ENCODE assay signal across 27 cellular contexts in genomic region chr5:78515665-78516064, GRCh38.
DNase-seq lines count a peak whose midpoint lies in the region; ATAC-seq, FAIRE-seq and TF ChIP-seq lines count a peak whose summit lies in the region.
"Had no signal": no experiment of that assay in that cellular context is flagged by ENCODE, and none has a peak within 500 bp of the region (broad histone marks: within the 10 kb centered on the region; RNA-seq: fewer than 3 reads in every experiment).

No MANE protein-coding gene starts in this region.

- no peaks in the 10 kb centered on the region for H3K36me3 ChIP-seq in cardiac muscle cell
- no peaks in the 10 kb centered on the region for H3K36me3 ChIP-seq in SJCRH30
- H3K36me3 ChIP-seq in smooth muscle cell (ENCODE audit: low read depth): no peaks in the 10 kb centered on the region
- H3K36me3 ChIP-seq: adrenal gland, esophagus squamous epithelium, gastroesophageal sphincter, suprapubic skin had no signal

- H3K27ac Mint-ChIP-seq in chondrocyte (ENCODE audit: unreplicated experiment): no peak overlapping the region
- H3K27ac Mint-ChIP-seq: CD8-positive, alpha-beta memory T cell; stimulated activated naive B cell treated with anti-CD40 and anti-IgM and Interleukin-4, amounts not matched to agents 10 μg/mL and 1 μg/mL and 100 μg/mL, for 72 hours had no signal

- no peak overlapping the region for H3K9ac ChIP-seq in smooth muscle cell (ENCODE audit: low read depth)

- no peak for ATAC-seq in Right ventricle myocardium superior (ENCODE audit: poor library complexity)
- ATAC-seq: activated T-cell treated with anti-CD3 and anti-CD28 coated beads, Interleukin-2, amount 50 U/mL, for 4 hours; gastroesophageal sphincter; stimulated activated naive B cell treated with anti-CD40 and anti-IgM and Interleukin-4, amounts not matched to agents 10 μg/mL and 1 μg/mL and 100 μg/mL, for 72 hours had no signal

- peaks cover 50% of the 10 kb centered on the region for H3K79me2 ChIP-seq in smooth muscle cell (ENCODE audit: low read depth)

- H3K4me3 ChIP-seq in cardiac muscle cell (no peak overlapping the region), SJCRH30 (no peak overlapping the region), smooth muscle cell (no peak overlapping the region)
- H3K4me3 ChIP-seq: adrenal gland, esophagus squamous epithelium, gastroesophageal sphincter, suprapubic skin had no signal

- no peaks in the 10 kb centered on the region for H4K20me1 ChIP-seq in smooth muscle cell (ENCODE audit: low read depth)

- H3K36me3 Mint-ChIP-seq in chondrocyte (ENCODE audit: low read depth): peaks cover 2% of the 10 kb centered on the region
- H3K36me3 Mint-ChIP-seq: CD8-positive, alpha-beta memory T cell had no signal

- 98% methylated on average over 3 of the region's 3 CpGs for WGBS in smooth muscle cell (ENCODE audit: low lambda C conversion rate)

- H2AFZ ChIP-seq in smooth muscle cell (ENCODE audit: low read depth): no peak overlapping the region

- H3K4me3 Mint-ChIP-seq in chondrocyte (ENCODE audit: unreplicated experiment): no peak overlapping the region
- H3K4me3 Mint-ChIP-seq: activated T-cell treated with anti-CD3 and anti-CD28 coated beads, Interleukin-2, amount 50 U/mL, for 4 hours; brain; CD8-positive, alpha-beta memory T cell; stimulated activated naive B cell treated with anti-CD40 and anti-IgM and Interleukin-4, amounts not matched to agents 10 μg/mL and 1 μg/mL and 100 μg/mL, for 72 hours had no signal

- peaks cover 70% of the 10 kb centered on the region for H3K4me1 Mint-ChIP-seq in chondrocyte (ENCODE audit: low read depth)

- H3K27me3 ChIP-seq in cardiac muscle cell (no peaks in the 10 kb centered on the region), SJCRH30 (no peaks in the 10 kb centered on the region), smooth muscle cell (ENCODE audit: low read depth) (no peaks in the 10 kb centered on the region)
- H3K27me3 ChIP-seq: adrenal gland, esophagus squamous epithelium, gastroesophageal sphincter, suprapubic skin had no signal

- no peak for DNase-seq in cardiac muscle cell (ENCODE audit: low read depth in 1 of 2, low spot score in 1 of 2)
- DNase-seq in Right ventricle myocardium superior: no peak
- peak; percentile 94 to 97 for DNase-seq in SJCRH30
- peak; percentile 71 for DNase-seq in islet precursor cell
- DNase-seq in smooth muscle cell (lab: John Stamatoyannopoulos, UW; ENCODE audit: unreplicated experiment): no peak
- no peak for DNase-seq in D721Med (ENCODE audit: insufficient read length, low spot score)
- DNase-seq in GM19239 (ENCODE audit: insufficient read length, low spot score): no peak
- no peak for DNase-seq in chondrocyte (ENCODE audit: low spot score)
- DNase-seq: activated CD4-positive, alpha-beta T cell treated with anti-CD3 and anti-CD28 coated beads for 1 hour; activated CD8-positive, alpha-beta memory T cell treated with anti-CD3 and anti-CD28 coated beads for 24 hours; activated naive CD4-positive, alpha-beta T cell; activated T-cell treated with anti-CD3 and anti-CD28 coated beads, Interleukin-2, amount 50 U/mL, for 4 hours; adrenal gland; CD8-positive, alpha-beta memory T cell; effector memory CD4-positive, alpha-beta T cell; esophagus squamous epithelium; KG1; kidney; MV-4-11; NCI-H187; stimulated activated CD4-positive, alpha-beta T cell treated with anti-CD3 and anti-CD28 coated beads, Interleukin-4, amount 100 ng/mL, for 1 hour; stimulated activated naive B cell treated with anti-CD40 and anti-IgM and Interleukin-4, amounts not matched to agents 10 μg/mL and 1 μg/mL and 100 μg/mL, for 72 hours had no signal

- peaks cover 6% of the 10 kb centered on the region for H3F3A ChIP-seq in smooth muscle cell (ENCODE audit: low read depth)

- intact Hi-C loops in Right ventricle myocardium superior (cut with DNase I): no loop called here

- FAIRE-seq in D721Med (lab: Jason Lieb, UNC): no peak
- FAIRE-seq in GM19239 (lab: Jason Lieb, UNC): no peak
- FAIRE-seq: A204.1, kidney, TTC549 had no signal

- H3K27me3 Mint-ChIP-seq in chondrocyte (ENCODE audit: low read depth): no peaks in the 10 kb centered on the region
- H3K27me3 Mint-ChIP-seq: brain had no signal

- H3K4me1 ChIP-seq in cardiac muscle cell (ENCODE audit: low read depth) (peaks cover 82% of the 10 kb centered on the region), SJCRH30 (peaks cover 57% of the 10 kb centered on the region), smooth muscle cell (ENCODE audit: low read depth) (peaks cover 18% of the 10 kb centered on the region)

- H3K27ac ChIP-seq in cardiac muscle cell (peak overlapping the region; percentile 52), SJCRH30 (peak overlapping the region; percentile 87), smooth muscle cell (ENCODE audit: low read depth) (peak overlapping the region; percentile 4)
- H3K27ac ChIP-seq: adrenal gland, esophagus squamous epithelium, gastroesophageal sphincter, suprapubic skin had no signal

- H3K9me3 ChIP-seq in cardiac muscle cell (ENCODE audit: low read depth) (no peaks in the 10 kb centered on the region), SJCRH30 (replicated peaks) (no peaks in the 10 kb centered on the region), smooth muscle cell (replicated peaks; ENCODE audit: low read depth) (no peaks in the 10 kb centered on the region)
- H3K9me3 ChIP-seq: adrenal gland, esophagus squamous epithelium, gastroesophageal sphincter, suprapubic skin had no signal

- TF ChIP-seq CTCF in cardiac muscle cell (IDR thresholded peaks at IDR 0.05; ENCODE audit: low read depth, low read length): no peak
- TF ChIP-seq CTCF in smooth muscle cell (IDR thresholded peaks at IDR 0.05; ENCODE audit: borderline replicate concordance, insufficient read depth, poor library complexity, severe bottlenecking): no peak
- no peak for TF ChIP-seq CTCF in D721Med (IDR thresholded peaks at IDR 0.05; ENCODE audit: insufficient read depth, missing control alignments)
- TF ChIP-seq CTCF in chondrocyte (IDR thresholded peaks at IDR 0.05): no peak

- H3K4me2 ChIP-seq in smooth muscle cell: no peak overlapping the region

- H3K9me3 Mint-ChIP-seq in chondrocyte (ENCODE audit: low read depth): no peaks in the 10 kb centered on the region
- H3K9me3 Mint-ChIP-seq: activated T-cell treated with anti-CD3 and anti-CD28 coated beads, Interleukin-2, amount 50 U/mL, for 4 hours; CD8-positive, alpha-beta memory T cell had no signal

Comparison
In these comparisons a context has a peak if more than half of its experiments do, and no peak if none do; other contexts are left out.
1. DNase-seq: peak in SJCRH30 (2 of 2) and islet precursor cell (single experiment); none in cardiac muscle cell (0 of 2), Right ventricle myocardium superior (single experiment), smooth muscle cell (single experiment), D721Med (single experiment), GM19239 (single experiment) and chondrocyte (single experiment).
2. H3K27ac ChIP-seq: peak in every context shown above with its lines; median percentile 87 in SJCRH30; 52 in cardiac muscle cell; 4 in smooth muscle cell.